23 cellular contexts compared by ENCODE assay signal in genomic region chr20:14526891-14527290, GRCh38.
"Had no signal": no experiment of that assay in that cellular context is flagged by ENCODE, and none has a peak within 500 bp of the region (broad histone marks: within the 10 kb centered on the region; RNA-seq: fewer than 3 reads in every experiment).

No MANE protein-coding gene starts in this region.

- H3K4me1 ChIP-seq: SJSA1 had no signal

- H3K4me3 Mint-ChIP-seq: IgD-negative memory B cell, T-helper 17 cell had no signal

- H3K36me3 ChIP-seq: SJSA1 had no signal

- H3K4me1 Mint-ChIP-seq: IgD-negative memory B cell, T-helper 17 cell had no signal

- H3K9me3 Mint-ChIP-seq: IgD-negative memory B cell had no signal

- H3K27ac Mint-ChIP-seq: IgD-negative memory B cell, T-helper 17 cell had no signal

- DNase-seq: Kasumi-1, MM.1S, NCI-H1092 treated with DMSO at 0.1 percent for 48 hours, NCI-H1436, NCI-H1930, NCI-H2081, NCI-H2107, NCI-H345, NCI-H510A, NCI-H524 treated with DMSO at 0.1 percent for 48 hours, NCI-H69, NCI-H774, Right ventricle myocardium superior, RPMI8226, SIG-M5, SK-N-SH, T-helper 1 cell, T-helper 17 cell had no signal

- H3K27me3 Mint-ChIP-seq: T-helper 17 cell had no signal

- ATAC-seq: K562, T-helper 17 cell had no signal

- H3K27ac ChIP-seq: HL-60, KMS-11, SJSA1 had no signal

- H3K9me3 ChIP-seq: SJSA1, SK-N-SH had no signal

- H3K4me3 ChIP-seq: K562, SJSA1 had no signal

- H3K9ac ChIP-seq: KMS-11, SK-N-SH had no signal

- H3K4me2 ChIP-seq: KMS-11, SK-N-SH had no signal

- H3K27me3 ChIP-seq: SJSA1 had no signal
